ENCODE assay signal across 16 cellular contexts in the genomic region with DNA sequence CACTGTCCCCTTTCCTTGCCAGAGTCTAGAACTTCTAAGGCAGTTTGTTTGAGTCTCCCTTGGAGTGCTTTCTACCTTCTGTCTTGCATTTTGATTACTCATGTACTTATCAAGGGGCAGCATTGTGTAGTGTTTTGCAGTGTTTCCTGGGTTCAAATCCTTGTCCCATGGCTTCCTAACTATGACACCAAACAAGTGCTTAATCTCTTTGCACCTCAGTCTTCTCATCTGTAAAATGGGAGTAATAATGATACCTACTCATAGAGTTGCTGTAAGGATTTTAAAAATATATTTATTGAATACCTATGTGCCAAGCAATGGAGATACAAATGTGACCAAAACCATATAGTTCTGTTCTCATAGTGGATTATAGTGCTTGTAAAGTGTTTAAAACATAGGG.
A peak's percentile ranks its signal among the peaks of the same experiment; 100 is the strongest.
DNase-seq lines count a peak whose midpoint lies in the region; ATAC-seq and TF ChIP-seq lines count a peak whose summit lies in the region.
"Had no signal": no experiment of that assay in that cellular context is flagged by ENCODE, and none has a peak within 500 bp of the region (broad histone marks: within the 10 kb centered on the region; RNA-seq: fewer than 3 reads in every experiment).

No MANE protein-coding gene starts in this region.

- H3K9me3 Mint-ChIP-seq in glutamatergic neuron (ENCODE audit: unreplicated experiment): peaks cover 35% of the 10 kb centered on the region
- H3K9me3 Mint-ChIP-seq: CD8-positive, alpha-beta memory T cell had no signal

- H3K27ac ChIP-seq in right atrium auricular region (peak overlapping the region; percentile 65 to 68), spleen (no peak overlapping the region)
- H3K27ac ChIP-seq: 22Rv1, BLaER1 had no signal

- no peak for TF ChIP-seq POLR2A in spleen (IDR thresholded peaks at IDR 0.05)

- H3K27ac Mint-ChIP-seq in glutamatergic neuron (ENCODE audit: unreplicated experiment): peak overlapping the region; percentile 98
- H3K27ac Mint-ChIP-seq: CD8-positive, alpha-beta memory T cell had no signal

- no peaks in the 10 kb centered on the region for H3K9me3 ChIP-seq in right atrium auricular region
- H3K9me3 ChIP-seq in spleen: no peaks in the 10 kb centered on the region
- H3K9me3 ChIP-seq: BLaER1, Caco-2 had no signal

- H3K4me1 ChIP-seq in right atrium auricular region: peaks cover 0 to 56% of the 10 kb centered on the region in 2 donors
- H3K4me1 ChIP-seq in spleen: peaks cover 0 to 7% (median 3%) of the 10 kb centered on the region in 6 donors

- no peak overlapping the region for H3K4me3 Mint-ChIP-seq in glutamatergic neuron (ENCODE audit: unreplicated experiment)
- H3K4me3 Mint-ChIP-seq: CD8-positive, alpha-beta memory T cell had no signal

- intact Hi-C loops in left ventricle myocardium superior (cut with micrococcal nuclease): no loop called here
- intact Hi-C loops in spleen (cut with DNase I; ENCODE audit: low total_unique reads): no loop called here

- H3K36me3 ChIP-seq in right atrium auricular region: no peaks in the 10 kb centered on the region
- H3K36me3 ChIP-seq in spleen: no peaks in the 10 kb centered on the region
- H3K36me3 ChIP-seq: BLaER1 had no signal

- no peak for ATAC-seq in left ventricle myocardium superior
- no peak for ATAC-seq in GM19023 (IDR thresholded peaks at IDR 0.05; ENCODE audit: unreplicated experiment)
- ATAC-seq: HCT116 had no signal

- peaks cover 6% of the 10 kb centered on the region for H3K36me3 Mint-ChIP-seq in glutamatergic neuron (ENCODE audit: unreplicated experiment)
- H3K36me3 Mint-ChIP-seq: CD8-positive, alpha-beta memory T cell had no signal

- H3K27me3 ChIP-seq in right atrium auricular region: no peaks in the 10 kb centered on the region
- no peaks in the 10 kb centered on the region for H3K27me3 ChIP-seq in spleen (replicated peaks in 1 of 7)
- H3K27me3 ChIP-seq: BLaER1 had no signal

- H3K4me1 Mint-ChIP-seq in glutamatergic neuron (ENCODE audit: low read depth, unreplicated experiment): peaks cover 69% of the 10 kb centered on the region
- H3K4me1 Mint-ChIP-seq: CD8-positive, alpha-beta memory T cell had no signal

- H3K4me3 ChIP-seq in right atrium auricular region (no peak overlapping the region), spleen (no peak overlapping the region)
- H3K4me3 ChIP-seq: BLaER1 had no signal

- peaks cover 20% of the 10 kb centered on the region for H3K27me3 Mint-ChIP-seq in glutamatergic neuron (ENCODE audit: unreplicated experiment)

- no peak for TF ChIP-seq CTCF in right atrium auricular region (IDR thresholded peaks at IDR 0.05)
- no peak for TF ChIP-seq CTCF in glutamatergic neuron (IDR thresholded peaks at IDR 0.05; ENCODE audit: partially characterized antibody, unreplicated experiment)
- TF ChIP-seq CTCF in spleen (IDR thresholded peaks at IDR 0.05 in 8 of 11, conservative IDR thresholded peaks at IDR 0.05 in 3 of 11): no peak

- peak; percentile 58 to 59 for DNase-seq in NCI-H524 (lab: John Stamatoyannopoulos, UW)
- no peak for DNase-seq in NCI-H524 treated with DMSO at 0.1 percent for 48 hours (lab: John Stamatoyannopoulos, UW)
- no peak for DNase-seq in right atrium auricular region (ENCODE audit: low spot score)
- no peak for DNase-seq in left ventricle myocardium superior
- no peak for DNase-seq in glutamatergic neuron
- DNase-seq in GOT3 (lab: John Stamatoyannopoulos, UW): no peak
- no peak for DNase-seq in spleen
- DNase-seq: AML-193; Caco-2; CD8-positive, alpha-beta memory T cell; DND-41; GDM1 had no signal

Comparison
In these comparisons a context has a peak if more than half of its experiments do, and no peak if none do; other contexts are left out.
1. DNase-seq: peak in NCI-H524 (2 of 2); none in NCI-H524 treated with DMSO at 0.1 percent for 48 hours (single experiment), right atrium auricular region (single experiment), left ventricle myocardium superior (single experiment), glutamatergic neuron (single experiment), GOT3 (single experiment) and spleen (single experiment).
2. H3K27ac ChIP-seq: peak in right atrium auricular region (2 of 2); none in spleen (0 of 8).